ENCODE assay signal across 18 cellular contexts in genomic region chrX:7263961-7264360, GRCh38.
A peak's percentile ranks its signal among the peaks of the same experiment; 100 is the strongest.
DNase-seq lines count a peak whose midpoint lies in the region; ATAC-seq, FAIRE-seq and TF ChIP-seq lines count a peak whose summit lies in the region.
"Had no signal": no experiment of that assay in that cellular context is flagged by ENCODE, and none has a peak within 500 bp of the region (broad histone marks: within the 10 kb centered on the region; RNA-seq: fewer than 3 reads in every experiment).

No MANE protein-coding gene starts in this region.

- H3K27me3 ChIP-seq in bronchial epithelial cell (ENCODE audit: control insufficient read depth, insufficient read depth, low read length), result no peaks in the 10 kb centered on the region
- H3K27me3 ChIP-seq: adrenal gland had no signal

- H3K36me3 ChIP-seq in bronchial epithelial cell (ENCODE audit: control insufficient read depth, insufficient read depth, low read length), result no peaks in the 10 kb centered on the region
- H3K36me3 ChIP-seq: adrenal gland had no signal

- FAIRE-seq in bronchial epithelial cell (lab: Jason Lieb, UNC), result peak; percentile 23

- H3K4me3 ChIP-seq in bronchial epithelial cell (ENCODE audit: low read depth, low read length), result no peak overlapping the region
- H3K4me3 ChIP-seq: adrenal gland had no signal

- no peak for TF ChIP-seq CTCF in bronchial epithelial cell (IDR thresholded peaks at IDR 0.05; ENCODE audit: insufficient read depth, low read length, severe bottlenecking)

- ATAC-seq in HG03439 (IDR thresholded peaks at IDR 0.05; ENCODE audit: unreplicated experiment) (no peak), HG02981 (IDR thresholded peaks at IDR 0.05; ENCODE audit: unreplicated experiment) (no peak)
- ATAC-seq: left ventricle myocardium superior had no signal

- peak; percentile 26 for DNase-seq in ELR (ENCODE audit: low read depth)
- peak; percentile 14 for DNase-seq in LHCN-M2 (ENCODE audit: low read depth)
- peak; percentile 86 for DNase-seq in bronchial epithelial cell (ENCODE audit: low read depth)
- peak; percentile 19 for DNase-seq in kidney glomerular epithelial cell (lab: John Stamatoyannopoulos, UW)
- DNase-seq in NCI-H1930 (lab: John Stamatoyannopoulos, UW), result no peak
- DNase-seq: activated CD4-positive, alpha-beta T cell treated with anti-CD3 and anti-CD28 coated beads, Interleukin-2, amount 10 ng/mL, durations not matched to agents 7 days and 5 days; activated CD8-positive, alpha-beta memory T cell treated with anti-CD3 and anti-CD28 coated beads, Interleukin-2, amount 50 U/mL, for 4 hours; activated gamma-delta T cell; adrenal gland; DND-41; left ventricle myocardium superior; MV-4-11; NCI-H2081; NCI-H510A; nucleus accumbens; SIG-M5 had no signal

Comparison
In these comparisons a context has a peak if more than half of its experiments do, and no peak if none do; other contexts are left out.
1. DNase-seq: peak in ELR (single experiment), LHCN-M2 (single experiment), bronchial epithelial cell (single experiment) and kidney glomerular epithelial cell (single experiment); none in NCI-H1930 (0 of 2).